ENCODE assay signal across 23 cellular contexts in genomic region chr5:97553829-97554452, GRCh38.
DNase-seq lines count a peak whose midpoint lies in the region; ATAC-seq, FAIRE-seq and TF ChIP-seq lines count a peak whose summit lies in the region.
"Had no signal": no experiment of that assay in that cellular context is flagged by ENCODE, and none has a peak within 500 bp of the region (broad histone marks: within the 10 kb centered on the region; RNA-seq: fewer than 3 reads in every experiment).

No MANE protein-coding gene starts in this region.

- TF ChIP-seq RAD21 in K562 (CRISPR knock-in tag; conservative IDR thresholded peaks at IDR 0.05 in 1 of 2, IDR thresholded peaks at IDR 0.05 in 1 of 2): no peak

- H3K23ac ChIP-seq in H9 (ENCODE audit: insufficient read length, low read depth, low read length): no peak overlapping the region

- no TSS peak for BruUV-seq in K562 (replicated peaks; lab: Mats Ljungman, UMichigan)

- H3K27ac Mint-ChIP-seq in H9: no peak overlapping the region
- H3K27ac Mint-ChIP-seq: CD8-positive, alpha-beta T cell; T-helper 17 cell had no signal

- TF ChIP-seq CTCF in K562 (IDR thresholded peaks at IDR 0.05 in 2 of 3, conservative IDR thresholded peaks at IDR 0.05 in 1 of 3; ENCODE audit: insufficient read depth in 2 of 3, low read depth in 1 of 3, low read length in 3 of 3) (no peak), keratinocyte (optimal IDR thresholded peaks at IDR 0.05 in 1 of 3, IDR thresholded peaks at IDR 0.05 in 1 of 3, conservative IDR thresholded peaks at IDR 0.05 in 1 of 3; ENCODE audit: extremely low read depth in 1 of 3, insufficient read depth in 2 of 3, low read length in 3 of 3) (no peak), H9 (conservative IDR thresholded peaks at IDR 0.05) (no peak)

- H3K36me3 ChIP-seq in K562 (ENCODE audit: control insufficient read depth, insufficient read depth, low read length): no peaks in the 10 kb centered on the region
- no peaks in the 10 kb centered on the region for H3K36me3 ChIP-seq in keratinocyte (ENCODE audit: control insufficient read depth in 2 of 2, extremely low read depth in 1 of 2, insufficient read depth in 2 of 2, low read length in 2 of 2)
- H3K36me3 ChIP-seq: BLaER1, HAP-1 had no signal

- H2BK5ac ChIP-seq in H9 (ENCODE audit: insufficient read length, low read length): no peak overlapping the region

- H4K20me1 ChIP-seq in K562 (replicated peaks; ENCODE audit: control insufficient read depth, insufficient read depth, low read length) (no peaks in the 10 kb centered on the region), keratinocyte (ENCODE audit: control insufficient read depth, extremely low read depth, insufficient read depth, low read length) (no peaks in the 10 kb centered on the region), H9 (ENCODE audit: control insufficient read depth, insufficient read depth, insufficient read length) (no peaks in the 10 kb centered on the region)
- H4K20me1 ChIP-seq: BLaER1 had no signal

- WGBS in K562 (ENCODE audit: insufficient coverage, low coverage, missing lambda C conversion rate): 0% methylated on average over 2 of the region's 2 CpGs
- no CpG with 5 or more reads among the region's 2 CpGs for WGBS in H9 (ENCODE audit: extremely low coverage, insufficient read length, low lambda C conversion rate)

- intact Hi-C loops in K562 (cut with micrococcal nuclease): no loop called here

- no peak overlapping the region for H2AK5ac ChIP-seq in H9 (ENCODE audit: insufficient read length, low read length)

- ATAC-seq in K562 (no peak), HG02884 (IDR thresholded peaks at IDR 0.05; ENCODE audit: unreplicated experiment) (no peak), HG03342 (IDR thresholded peaks at IDR 0.05; ENCODE audit: unreplicated experiment) (no peak)
- ATAC-seq: CD8-positive, alpha-beta T cell; T-helper 17 cell had no signal

- dilution Hi-C loops in keratinocyte (cut with MboI; ENCODE audit: extremely low pct_ligation_motif_present, low sequenced_read_pairs): no loop called here

- H3K9ac ChIP-seq in K562 (ENCODE audit: insufficient read depth in 1 of 2, low read depth in 2 of 2, low read length in 2 of 2) (no peak overlapping the region), keratinocyte (ENCODE audit: control insufficient read depth, extremely low read depth, insufficient read depth, low read length) (no peak overlapping the region), H9 (ENCODE audit: extremely low read depth, insufficient read length, low read length) (no peak overlapping the region)
- H3K9ac ChIP-seq: BLaER1, KMS-11 had no signal

- no peak overlapping the region for H3K56ac ChIP-seq in H9 (ENCODE audit: insufficient read length, low read depth, low read length)

- no peak overlapping the region for H2BK20ac ChIP-seq in H9 (ENCODE audit: low read depth, low read length, poor library complexity, severe bottlenecking)

- H4K5ac ChIP-seq in H9 (ENCODE audit: insufficient read length, low read depth, low read length): no peak overlapping the region

- H3K14ac ChIP-seq in H9 (ENCODE audit: insufficient read depth, low read length): no peak overlapping the region

- no peak for TF ChIP-seq POLR2A in K562 (conservative IDR thresholded peaks at IDR 0.05)

- H2AFZ ChIP-seq in K562 (ENCODE audit: low read depth, low read length) (no peak overlapping the region), keratinocyte (ENCODE audit: control insufficient read depth, low read length) (no peak overlapping the region), H9 (ENCODE audit: low read length) (no peak overlapping the region)

- FAIRE-seq in K562 (lab: Jason Lieb, UNC) (no peak), keratinocyte (lab: Jason Lieb, UNC) (peak; percentile 29)
- FAIRE-seq: D721Med, GM12892 had no signal

- H3K18ac ChIP-seq in H9 (ENCODE audit: insufficient read length, low read depth, low read length): no peak overlapping the region

- DNase-seq in ELR (ENCODE audit: low read depth) (peak; percentile 26), M059J (ENCODE audit: low read depth) (peak; percentile 34), K562 (ENCODE audit: extremely low read depth in 1 of 4, low spot score in 3 of 4) (no peak), keratinocyte (ENCODE audit: low read depth, low spot score) (no peak), NCI-H1930 (lab: John Stamatoyannopoulos, UW) (no peak), H9 (no peak)
- DNase-seq: CD8-positive, alpha-beta T cell; DMS79 treated with DMSO at 0.1 percent for 48 hours; GF-D8; NCI-H1105 treated with DMSO at 0.1 percent for 48 hours; NCI-H187; NCI-H446; NK-92 treated with Interleukin-12 subunit alpha and Interleukin-12 subunit beta, amount 100 ng/mL, for 24 hours; OCI-M1; SIG-M5; T-helper 17 cell had no signal

- no peak overlapping the region for H2BK120ac ChIP-seq in H9 (ENCODE audit: low read depth, low read length, poor library complexity, severe bottlenecking)

- no peaks in the 10 kb centered on the region for H3K79me1 ChIP-seq in H9 (ENCODE audit: insufficient read depth, low read depth, low read length, poor library complexity, severe bottlenecking)

- CTCF ChIA-PET in K562 (lab: Yijun Ruan, JAX; ENCODE audit: low intra/inter-chr PET ratio): no interaction called here

- H3K4me2 ChIP-seq in K562 (ENCODE audit: insufficient read depth, low read length) (no peak overlapping the region), keratinocyte (ENCODE audit: control insufficient read depth, extremely low read depth, insufficient read depth, low read depth, low read length) (no peak overlapping the region), H9 (ENCODE audit: insufficient read depth, insufficient read length, low read length) (no peak overlapping the region)
- H3K4me2 ChIP-seq: BLaER1, KMS-11 had no signal

- H3K9me3 ChIP-seq in K562 (replicated peaks; ENCODE audit: control insufficient read depth, insufficient read depth, low read depth, low read length) (no peaks in the 10 kb centered on the region), keratinocyte (ENCODE audit: control insufficient read depth, low read depth, low read length) (no peaks in the 10 kb centered on the region), H9 (ENCODE audit: control insufficient read depth, low read depth, low read length) (no peaks in the 10 kb centered on the region)
- H3K9me3 ChIP-seq: BLaER1, HAP-1 had no signal

- H4K91ac ChIP-seq in H9 (ENCODE audit: insufficient read length, low read depth, low read length): no peak overlapping the region

- in situ Hi-C loops in K562 (cut with MboI): no loop called here

- H3K27me3 Mint-ChIP-seq in H9 (ENCODE audit: low read depth): no peaks in the 10 kb centered on the region
- H3K27me3 Mint-ChIP-seq: T-helper 17 cell had no signal

- H3K27ac ChIP-seq in K562 (ENCODE audit: extremely low read depth, low read depth, low read length) (no peak overlapping the region), keratinocyte (ENCODE audit: control insufficient read depth, insufficient read depth, low read length) (no peak overlapping the region), H9 (ENCODE audit: insufficient read length, low read depth, low read length) (no peak overlapping the region)
- H3K27ac ChIP-seq: BLaER1, KMS-11 had no signal

- no peaks in the 10 kb centered on the region for H3K79me2 ChIP-seq in K562 (ENCODE audit: control insufficient read depth, insufficient read depth, low read length)
- H3K79me2 ChIP-seq in keratinocyte (ENCODE audit: control insufficient read depth, insufficient read depth, low read length): no peaks in the 10 kb centered on the region
- H3K79me2 ChIP-seq in H9 (ENCODE audit: insufficient read depth, low read length): no peaks in the 10 kb centered on the region

- H3K4me1 ChIP-seq in K562 (replicated peaks in 1 of 2; ENCODE audit: control insufficient read depth in 2 of 2, insufficient read depth in 2 of 2, low read length in 2 of 2): no peaks in the 10 kb centered on the region
- H3K4me1 ChIP-seq in keratinocyte (ENCODE audit: control insufficient read depth, extremely low read depth, insufficient read depth, low read length): peaks cover 20% of the 10 kb centered on the region
- H3K4me1 ChIP-seq in H9 (ENCODE audit: insufficient read depth, low read length): no peaks in the 10 kb centered on the region
- H3K4me1 ChIP-seq: BLaER1, HAP-1 had no signal

- no peaks in the 10 kb centered on the region; a peak in 1 of 7 replicates for H3K36me3 Mint-ChIP-seq in H9 (ENCODE audit: insufficient read depth in 1 of 3, low read depth in 3 of 3)
- H3K36me3 Mint-ChIP-seq: CD8-positive, alpha-beta T cell had no signal

- H3K23me2 ChIP-seq in H9 (ENCODE audit: insufficient read length, low read depth, low read length, poor library complexity, severe bottlenecking): no peaks in the 10 kb centered on the region

- TF ChIP-seq EP300 in K562 (IDR thresholded peaks at IDR 0.05; ENCODE audit: low read length): no peak

- H3T11ph ChIP-seq in H9 (ENCODE audit: low read length): no peak overlapping the region

- POLR2A ChIA-PET in K562 (lab: Yijun Ruan, JAX): no interaction called here

- no peaks in the 10 kb centered on the region; a peak in 2 of 5 replicates for H3K9me3 Mint-ChIP-seq in H9
- H3K9me3 Mint-ChIP-seq: CD8-positive, alpha-beta T cell had no signal

- H2BK12ac ChIP-seq in H9 (ENCODE audit: insufficient read length, low read depth, low read length): no peak overlapping the region

- no peak overlapping the region for H4K8ac ChIP-seq in H9 (replicated peaks; ENCODE audit: insufficient read length, low read depth, low read length)

- peaks cover 5 to 15% of the 10 kb centered on the region in 2 experiments for H3K4me1 Mint-ChIP-seq in H9
- H3K4me1 Mint-ChIP-seq: T-helper 17 cell had no signal

- H3K4me3 ChIP-seq in K562 (no peak overlapping the region), keratinocyte (ENCODE audit: control insufficient read depth in 2 of 3, extremely low read depth in 1 of 3, insufficient read depth in 2 of 3, low read depth in 1 of 3, low read length in 3 of 3) (no peak overlapping the region)
- H3K4me3 ChIP-seq: BLaER1, HAP-1 had no signal

- H3K4ac ChIP-seq in H9 (ENCODE audit: low read depth, low read length): no peak overlapping the region

- no peak overlapping the region for H2BK15ac ChIP-seq in H9 (ENCODE audit: low read depth, low read length)

- no peaks in the 10 kb centered on the region for H3K27me3 ChIP-seq in K562 (ENCODE audit: control insufficient read depth in 2 of 2, insufficient read depth in 2 of 2, low read length in 2 of 2)
- no peaks in the 10 kb centered on the region for H3K27me3 ChIP-seq in keratinocyte (ENCODE audit: control insufficient read depth, extremely low read depth, insufficient read depth, low read length)
- H3K27me3 ChIP-seq in H9 (ENCODE audit: insufficient read depth, low read length): no peaks in the 10 kb centered on the region
- H3K27me3 ChIP-seq: BLaER1 had no signal

- H3K9me1 ChIP-seq in K562 (ENCODE audit: control insufficient read depth, insufficient read depth, low read length) (no peaks in the 10 kb centered on the region), keratinocyte (ENCODE audit: control insufficient read depth, extremely low read depth, insufficient read depth, low read length) (no peaks in the 10 kb centered on the region)

- no peak overlapping the region for H3K4me3 Mint-ChIP-seq in H9
- H3K4me3 Mint-ChIP-seq: CD8-positive, alpha-beta T cell; T-helper 17 cell had no signal

TF ChIP-seq in K562, 482 proteins besides CTCF, POLR2A, EP300 and RAD21:
- TF ChIP-seq CREM (IDR thresholded peaks at IDR 0.05; ENCODE audit: low read depth): no peak
- peak; percentile 48; the same call in 1 of the 2 replicates for TF ChIP-seq CEBPB (tag; IDR thresholded peaks at IDR 0.05)

Comparison
In these comparisons a context has a peak if more than half of its experiments do, and no peak if none do; other contexts are left out.
1. DNase-seq: peak in ELR (single experiment) and M059J (single experiment); none in K562 (0 of 4), keratinocyte (single experiment), NCI-H1930 (0 of 2) and H9 (single experiment).